ENCODE assay signal across 20 cellular contexts in genomic region chr19:33298146-33298911, GRCh38. TPM values are rescaled to one million over a fixed set of nuclear protein-coding genes. Genes with fewer than 3 reads are reported as not detected.
A peak's percentile ranks its signal among the peaks of the same experiment; 100 is the strongest.
DNase-seq lines count a peak whose midpoint lies in the region; ATAC-seq and TF ChIP-seq lines count a peak whose summit lies in the region.
"Had no signal": no experiment of that assay in that cellular context is flagged by ENCODE, and none has a peak within 500 bp of the region (broad histone marks: within the 10 kb centered on the region; RNA-seq: fewer than 3 reads in every experiment).

No MANE protein-coding gene starts in this region.

- no peaks in the 10 kb centered on the region for H3K27me3 ChIP-seq in prostate gland (replicated peaks; ENCODE audit: insufficient read depth)
- H3K27me3 ChIP-seq in colonic mucosa, result no peaks in the 10 kb centered on the region
- H3K27me3 ChIP-seq: adrenal gland had no signal

- peak overlapping the region in 1 of 2 donors; percentile 14 for H3K9ac ChIP-seq in colonic mucosa (ENCODE audit: low read depth in 2 of 2, low read length in 2 of 2)

- H3K4me1 ChIP-seq in prostate gland (replicated peaks) (peaks cover 22% of the 10 kb centered on the region), colonic mucosa (peaks cover 8% of the 10 kb centered on the region)

- DNase-seq in ELF-1 (ENCODE audit: low read depth, low spot score) (peak; percentile 81), NOMO-1 treated with DMSO at 0.1 percent for 48 hours (lab: John Stamatoyannopoulos, UW; ENCODE audit: unreplicated experiment) (peak; percentile 36), prostate gland (ENCODE audit: low spot score) (peak; percentile 84), anterior cingulate cortex (lab: John Stamatoyannopoulos, UW) (no peak), colonic mucosa (no peak)
- DNase-seq: activated CD4-positive, CD25-positive, alpha-beta regulatory T cell; activated T-cell treated with anti-CD3 and anti-CD28 coated beads for 4 hours; adrenal gland; CD4-positive, CD25-positive, alpha-beta regulatory T cell; cortex of kidney; NCI-H1105 treated with DMSO at 0.1 percent for 48 hours; NCI-H524 treated with DMSO at 0.1 percent for 48 hours; stimulated activated CD4-positive, alpha-beta T cell treated with anti-CD3 and anti-CD28 coated beads, Interleukin-4, amount 100 ng/mL, for 4 hours; stimulated activated naive B cell treated with anti-CD40 and anti-IgM and Interleukin-4, amounts not matched to agents 10 μg/mL and 1 μg/mL and 100 μg/mL, for 72 hours had no signal

- TF ChIP-seq POLR2A in prostate gland (IDR thresholded peaks at IDR 0.05), result peak; percentile 59

- intact Hi-C loops in prostate gland (cut with DNase I), result no loop called here
- intact Hi-C loops in colonic mucosa (cut with DNase I), result no loop called here

- H3K4me3 ChIP-seq in prostate gland (no peak overlapping the region), colonic mucosa (no peak overlapping the region)
- H3K4me3 ChIP-seq: adrenal gland, psoas muscle, SJSA1 had no signal

- no peaks in the 10 kb centered on the region for H3K9me3 ChIP-seq in prostate gland
- H3K9me3 ChIP-seq in colonic mucosa, result no peaks in the 10 kb centered on the region
- H3K9me3 ChIP-seq: adrenal gland, psoas muscle had no signal

- ATAC-seq in esophagus mucosa (peak; percentile 70), HG03378 (IDR thresholded peaks at IDR 0.05; ENCODE audit: unreplicated experiment) (no peak), GM19455 (IDR thresholded peaks at IDR 0.05; ENCODE audit: unreplicated experiment) (no peak)
- ATAC-seq: HCT116; psoas muscle; stimulated activated naive B cell treated with anti-CD40 and anti-IgM and Interleukin-4, amounts not matched to agents 10 μg/mL and 1 μg/mL and 100 μg/mL, for 72 hours had no signal

- H3K27ac ChIP-seq in prostate gland (peak overlapping the region; percentile 70 to 73), colonic mucosa (no peak overlapping the region)
- H3K27ac ChIP-seq: adrenal gland, psoas muscle, SJSA1 had no signal

- 47% methylated on average over 25 of the region's 25 CpGs for WGBS in prostate gland

- H3K36me3 ChIP-seq in prostate gland, result no peaks in the 10 kb centered on the region
- H3K36me3 ChIP-seq in colonic mucosa, result no peaks in the 10 kb centered on the region
- H3K36me3 ChIP-seq: adrenal gland, SJSA1 had no signal

- TF ChIP-seq CTCF in prostate gland (IDR thresholded peaks at IDR 0.05) (peak in 1 of 4 experiments; percentile 3), colonic mucosa (IDR thresholded peaks at IDR 0.05) (no peak)

RNA-seq across cellular contexts. Expression of gene CEBPA, which starts 4.0 kb away (rescaled TPM):
- 18.3 TPM for total RNA-seq in esophagus mucosa
- total RNA-seq in prostate gland, result 10 to 100 TPM; 25.2 to 58.7 TPM
- 10 to 100 TPM; 67.1 to 76.4 TPM for total RNA-seq in colonic mucosa

Comparison
In these comparisons a context has a peak if more than half of its experiments do, and no peak if none do; other contexts are left out.
1. DNase-seq: peak in ELF-1 (single experiment), NOMO-1 treated with DMSO at 0.1 percent for 48 hours (single experiment) and prostate gland (single experiment); none in anterior cingulate cortex (0 of 58) and colonic mucosa (single experiment).